1 cellular context compared by ENCODE assay signal in the genomic region with DNA sequence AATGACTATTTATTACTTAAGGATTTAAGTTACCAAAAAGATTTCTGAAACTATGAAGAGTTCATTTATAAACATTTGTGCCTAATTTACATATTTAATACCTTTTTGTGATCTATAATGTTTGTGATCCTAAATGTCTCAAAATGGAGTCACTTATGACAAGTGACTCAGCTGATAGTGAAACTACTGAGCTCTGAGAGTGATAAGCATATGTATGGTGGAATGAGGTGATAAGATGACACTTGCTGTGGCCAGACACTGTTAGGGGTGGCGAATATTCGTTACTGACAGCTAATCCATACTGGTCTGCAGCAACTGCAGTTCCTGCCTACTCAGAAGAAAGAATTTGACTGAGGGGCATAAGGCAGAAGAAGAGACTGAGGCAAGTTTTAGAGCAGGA.
TF ChIP-seq lines count a peak whose summit lies in the region.

No MANE protein-coding gene starts in this region.

TF ChIP-seq in K562, 482 proteins besides CTCF, POLR2A, EP300 and RAD21 (continued from another document and continues in another):
- no peak for TF ChIP-seq TGIF2 (CRISPR knock-in tag; IDR thresholded peaks at IDR 0.05)
- peak; percentile 83 for TF ChIP-seq ZFP1 (CRISPR knock-in tag; IDR thresholded peaks at IDR 0.05)
- TF ChIP-seq FOXJ2 (tag; IDR thresholded peaks at IDR 0.05): no peak
- TF ChIP-seq, protein P1, sequence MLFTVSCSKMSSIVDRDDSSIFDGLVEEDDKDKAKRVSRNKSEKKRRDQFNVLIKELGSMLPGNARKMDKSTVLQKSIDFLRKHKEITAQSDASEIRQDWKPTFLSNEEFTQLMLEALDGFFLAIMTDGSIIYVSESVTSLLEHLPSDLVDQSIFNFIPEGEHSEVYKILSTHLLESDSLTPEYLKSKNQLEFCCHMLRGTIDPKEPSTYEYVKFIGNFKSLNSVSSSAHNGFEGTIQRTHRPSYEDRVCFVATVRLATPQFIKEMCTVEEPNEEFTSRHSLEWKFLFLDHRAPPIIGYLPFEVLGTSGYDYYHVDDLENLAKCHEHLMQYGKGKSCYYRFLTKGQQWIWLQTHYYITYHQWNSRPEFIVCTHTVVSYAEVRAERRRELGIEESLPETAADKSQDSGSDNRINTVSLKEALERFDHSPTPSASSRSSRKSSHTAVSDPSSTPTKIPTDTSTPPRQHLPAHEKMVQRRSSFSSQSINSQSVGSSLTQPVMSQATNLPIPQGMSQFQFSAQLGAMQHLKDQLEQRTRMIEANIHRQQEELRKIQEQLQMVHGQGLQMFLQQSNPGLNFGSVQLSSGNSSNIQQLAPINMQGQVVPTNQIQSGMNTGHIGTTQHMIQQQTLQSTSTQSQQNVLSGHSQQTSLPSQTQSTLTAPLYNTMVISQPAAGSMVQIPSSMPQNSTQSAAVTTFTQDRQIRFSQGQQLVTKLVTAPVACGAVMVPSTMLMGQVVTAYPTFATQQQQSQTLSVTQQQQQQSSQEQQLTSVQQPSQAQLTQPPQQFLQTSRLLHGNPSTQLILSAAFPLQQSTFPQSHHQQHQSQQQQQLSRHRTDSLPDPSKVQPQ (CRISPR knock-in tag; IDR thresholded peaks at IDR 0.05; ENCODE audit: borderline replicate concordance): peak; percentile 88
- TF ChIP-seq, protein P2, sequence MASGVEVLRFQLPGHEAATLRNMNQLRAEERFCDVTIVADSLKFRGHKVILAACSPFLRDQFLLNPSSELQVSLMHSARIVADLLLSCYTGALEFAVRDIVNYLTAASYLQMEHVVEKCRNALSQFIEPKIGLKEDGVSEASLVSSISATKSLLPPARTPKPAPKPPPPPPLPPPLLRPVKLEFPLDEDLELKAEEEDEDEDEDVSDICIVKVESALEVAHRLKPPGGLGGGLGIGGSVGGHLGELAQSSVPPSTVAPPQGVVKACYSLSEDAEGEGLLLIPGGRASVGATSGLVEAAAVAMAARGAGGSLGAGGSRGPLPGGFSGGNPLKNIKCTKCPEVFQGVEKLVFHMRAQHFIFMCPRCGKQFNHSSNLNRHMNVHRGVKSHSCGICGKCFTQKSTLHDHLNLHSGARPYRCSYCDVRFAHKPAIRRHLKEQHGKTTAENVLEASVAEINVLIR (CRISPR knock-in tag; IDR thresholded peaks at IDR 0.05): peak; percentile 86
- TF ChIP-seq GATAD2A (IDR thresholded peaks at IDR 0.05): peak; percentile 93
- TF ChIP-seq BMI1 (IDR thresholded peaks at IDR 0.05; ENCODE audit: low read length): no peak
- no peak for TF ChIP-seq HOXB6 (CRISPR knock-in tag; IDR thresholded peaks at IDR 0.05; ENCODE audit: borderline replicate concordance)
- TF ChIP-seq, protein P3, sequence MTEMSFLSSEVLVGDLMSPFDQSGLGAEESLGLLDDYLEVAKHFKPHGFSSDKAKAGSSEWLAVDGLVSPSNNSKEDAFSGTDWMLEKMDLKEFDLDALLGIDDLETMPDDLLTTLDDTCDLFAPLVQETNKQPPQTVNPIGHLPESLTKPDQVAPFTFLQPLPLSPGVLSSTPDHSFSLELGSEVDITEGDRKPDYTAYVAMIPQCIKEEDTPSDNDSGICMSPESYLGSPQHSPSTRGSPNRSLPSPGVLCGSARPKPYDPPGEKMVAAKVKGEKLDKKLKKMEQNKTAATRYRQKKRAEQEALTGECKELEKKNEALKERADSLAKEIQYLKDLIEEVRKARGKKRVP (CRISPR knock-in tag; IDR thresholded peaks at IDR 0.05): peak; percentile 86
- no peak for TF ChIP-seq FUS (optimal IDR thresholded peaks at IDR 0.05; ENCODE audit: low read depth, low read length)
- TF ChIP-seq ILF3 (IDR thresholded peaks at IDR 0.05; ENCODE audit: borderline replicate concordance): no peak
- TF ChIP-seq ZNF695 (CRISPR knock-in tag; IDR thresholded peaks at IDR 0.05): peak; percentile 91
- TF ChIP-seq KDM2B (CRISPR knock-in tag; IDR thresholded peaks at IDR 0.05): peak; percentile 92; the same call in 1 of the 2 replicates
- TF ChIP-seq ZNF224 (CRISPR knock-in tag; IDR thresholded peaks at IDR 0.05): no peak
- no peak for TF ChIP-seq CHCHD3 (CRISPR knock-in tag; IDR thresholded peaks at IDR 0.05)
- peak; percentile 42; the same call in 1 of the 2 replicates for TF ChIP-seq PML (IDR thresholded peaks at IDR 0.05; ENCODE audit: low read length)
- peak; percentile 87 for TF ChIP-seq ZNF79 (CRISPR knock-in tag; IDR thresholded peaks at IDR 0.05; ENCODE audit: low read depth)
- TF ChIP-seq ZNF134 (CRISPR knock-in tag; conservative IDR thresholded peaks at IDR 0.05): peak; percentile 71
- peak; percentile 72 for TF ChIP-seq STAT5A (IDR thresholded peaks at IDR 0.05; ENCODE audit: borderline replicate concordance, low read length)
- TF ChIP-seq ZNF551 (CRISPR knock-in tag; IDR thresholded peaks at IDR 0.05): no peak
- 0 out of 4 replicates have a peak, but pooled peaks of 1 of the 2 experiments have one; percentile 38 for TF ChIP-seq ARNT (IDR thresholded peaks at IDR 0.05)
- peak; percentile 96 for TF ChIP-seq ZNF766 (CRISPR knock-in tag; conservative IDR thresholded peaks at IDR 0.05)
- TF ChIP-seq STAG1 (CRISPR knock-in tag; IDR thresholded peaks at IDR 0.05; ENCODE audit: borderline replicate concordance): no peak
- no peak for TF ChIP-seq EHMT2 (IDR thresholded peaks at IDR 0.05)
- no peak for TF ChIP-seq ZNF282 (CRISPR knock-in tag; IDR thresholded peaks at IDR 0.05)
- TF ChIP-seq ZNF354B (CRISPR knock-in tag; IDR thresholded peaks at IDR 0.05): peak; percentile 93
- TF ChIP-seq, protein P4, sequence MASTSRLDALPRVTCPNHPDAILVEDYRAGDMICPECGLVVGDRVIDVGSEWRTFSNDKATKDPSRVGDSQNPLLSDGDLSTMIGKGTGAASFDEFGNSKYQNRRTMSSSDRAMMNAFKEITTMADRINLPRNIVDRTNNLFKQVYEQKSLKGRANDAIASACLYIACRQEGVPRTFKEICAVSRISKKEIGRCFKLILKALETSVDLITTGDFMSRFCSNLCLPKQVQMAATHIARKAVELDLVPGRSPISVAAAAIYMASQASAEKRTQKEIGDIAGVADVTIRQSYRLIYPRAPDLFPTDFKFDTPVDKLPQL (IDR thresholded peaks at IDR 0.05; ENCODE audit: extremely low read depth, insufficient read length): no peak
- peak; percentile 98 for TF ChIP-seq CXXC5 (CRISPR knock-in tag; IDR thresholded peaks at IDR 0.05)
- TF ChIP-seq ZNF408 (CRISPR knock-in tag; IDR thresholded peaks at IDR 0.05; ENCODE audit: low read depth): no peak
- peak; percentile 81 for TF ChIP-seq NFE2L1 (tag; IDR thresholded peaks at IDR 0.05; ENCODE audit: borderline replicate concordance, low read depth)
- TF ChIP-seq KLF6 (CRISPR knock-in tag; IDR thresholded peaks at IDR 0.05; ENCODE audit: borderline replicate concordance): peak; percentile 98
- TF ChIP-seq DNMT1 (IDR thresholded peaks at IDR 0.05): no peak
- peak; percentile 83 for TF ChIP-seq ZNF561 (CRISPR knock-in tag; conservative IDR thresholded peaks at IDR 0.05)
- no peak for TF ChIP-seq NFATC3 (IDR thresholded peaks at IDR 0.05)
- no peak for TF ChIP-seq ZNF143 (CRISPR knock-in tag; IDR thresholded peaks at IDR 0.05)
- TF ChIP-seq, protein P5, sequence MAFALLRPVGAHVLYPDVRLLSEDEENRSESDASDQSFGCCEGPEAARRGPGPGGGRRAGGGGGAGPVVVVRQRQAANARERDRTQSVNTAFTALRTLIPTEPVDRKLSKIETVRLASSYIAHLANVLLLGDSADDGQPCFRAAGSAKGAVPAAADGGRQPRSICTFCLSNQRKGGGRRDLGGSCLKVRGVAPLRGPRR (CRISPR knock-in tag; IDR thresholded peaks at IDR 0.05): peak; percentile 98
- TF ChIP-seq PTTG1 (tag; IDR thresholded peaks at IDR 0.05; ENCODE audit: low read depth): peak; percentile 98
- TF ChIP-seq, protein P6, sequence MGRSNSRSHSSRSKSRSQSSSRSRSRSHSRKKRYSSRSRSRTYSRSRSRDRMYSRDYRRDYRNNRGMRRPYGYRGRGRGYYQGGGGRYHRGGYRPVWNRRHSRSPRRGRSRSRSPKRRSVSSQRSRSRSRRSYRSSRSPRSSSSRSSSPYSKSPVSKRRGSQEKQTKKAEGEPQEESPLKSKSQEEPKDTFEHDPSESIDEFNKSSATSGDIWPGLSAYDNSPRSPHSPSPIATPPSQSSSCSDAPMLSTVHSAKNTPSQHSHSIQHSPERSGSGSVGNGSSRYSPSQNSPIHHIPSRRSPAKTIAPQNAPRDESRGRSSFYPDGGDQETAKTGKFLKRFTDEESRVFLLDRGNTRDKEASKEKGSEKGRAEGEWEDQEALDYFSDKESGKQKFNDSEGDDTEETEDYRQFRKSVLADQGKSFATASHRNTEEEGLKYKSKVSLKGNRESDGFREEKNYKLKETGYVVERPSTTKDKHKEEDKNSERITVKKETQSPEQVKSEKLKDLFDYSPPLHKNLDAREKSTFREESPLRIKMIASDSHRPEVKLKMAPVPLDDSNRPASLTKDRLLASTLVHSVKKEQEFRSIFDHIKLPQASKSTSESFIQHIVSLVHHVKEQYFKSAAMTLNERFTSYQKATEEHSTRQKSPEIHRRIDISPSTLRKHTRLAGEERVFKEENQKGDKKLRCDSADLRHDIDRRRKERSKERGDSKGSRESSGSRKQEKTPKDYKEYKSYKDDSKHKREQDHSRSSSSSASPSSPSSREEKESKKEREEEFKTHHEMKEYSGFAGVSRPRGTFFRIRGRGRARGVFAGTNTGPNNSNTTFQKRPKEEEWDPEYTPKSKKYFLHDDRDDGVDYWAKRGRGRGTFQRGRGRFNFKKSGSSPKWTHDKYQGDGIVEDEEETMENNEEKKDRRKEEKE (IDR thresholded peaks at IDR 0.05; ENCODE audit: borderline replicate concordance in 1 of 2, control insufficient read depth in 1 of 2, low read depth in 2 of 2, low read length in 1 of 2): no peak
- TF ChIP-seq NR2C2 (CRISPR knock-in tag; IDR thresholded peaks at IDR 0.05): no peak
- TF ChIP-seq NR2C2 (tag; IDR thresholded peaks at IDR 0.05): peak; percentile 53; the same call in 1 of the 2 replicates
- TF ChIP-seq NR3C1 (CRISPR knock-in tag; IDR thresholded peaks at IDR 0.05): no peak
- TF ChIP-seq, protein P7, sequence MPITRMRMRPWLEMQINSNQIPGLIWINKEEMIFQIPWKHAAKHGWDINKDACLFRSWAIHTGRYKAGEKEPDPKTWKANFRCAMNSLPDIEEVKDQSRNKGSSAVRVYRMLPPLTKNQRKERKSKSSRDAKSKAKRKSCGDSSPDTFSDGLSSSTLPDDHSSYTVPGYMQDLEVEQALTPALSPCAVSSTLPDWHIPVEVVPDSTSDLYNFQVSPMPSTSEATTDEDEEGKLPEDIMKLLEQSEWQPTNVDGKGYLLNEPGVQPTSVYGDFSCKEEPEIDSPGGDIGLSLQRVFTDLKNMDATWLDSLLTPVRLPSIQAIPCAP (CRISPR knock-in tag; IDR thresholded peaks at IDR 0.05; ENCODE audit: borderline replicate concordance): no peak
- TF ChIP-seq, protein P8, sequence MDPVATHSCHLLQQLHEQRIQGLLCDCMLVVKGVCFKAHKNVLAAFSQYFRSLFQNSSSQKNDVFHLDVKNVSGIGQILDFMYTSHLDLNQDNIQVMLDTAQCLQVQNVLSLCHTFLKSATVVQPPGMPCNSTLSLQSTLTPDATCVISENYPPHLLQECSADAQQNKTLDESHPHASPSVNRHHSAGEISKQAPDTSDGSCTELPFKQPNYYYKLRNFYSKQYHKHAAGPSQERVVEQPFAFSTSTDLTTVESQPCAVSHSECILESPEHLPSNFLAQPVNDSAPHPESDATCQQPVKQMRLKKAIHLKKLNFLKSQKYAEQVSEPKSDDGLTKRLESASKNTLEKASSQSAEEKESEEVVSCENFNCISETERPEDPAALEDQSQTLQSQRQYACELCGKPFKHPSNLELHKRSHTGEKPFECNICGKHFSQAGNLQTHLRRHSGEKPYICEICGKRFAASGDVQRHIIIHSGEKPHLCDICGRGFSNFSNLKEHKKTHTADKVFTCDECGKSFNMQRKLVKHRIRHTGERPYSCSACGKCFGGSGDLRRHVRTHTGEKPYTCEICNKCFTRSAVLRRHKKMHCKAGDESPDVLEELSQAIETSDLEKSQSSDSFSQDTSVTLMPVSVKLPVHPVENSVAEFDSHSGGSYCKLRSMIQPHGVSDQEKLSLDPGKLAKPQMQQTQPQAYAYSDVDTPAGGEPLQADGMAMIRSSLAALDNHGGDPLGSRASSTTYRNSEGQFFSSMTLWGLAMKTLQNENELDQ (CRISPR knock-in tag; IDR thresholded peaks at IDR 0.05; ENCODE audit: borderline replicate concordance): no peak
- TF ChIP-seq ZNF717 (CRISPR knock-in tag; IDR thresholded peaks at IDR 0.05): no peak
- TF ChIP-seq, protein P9, sequence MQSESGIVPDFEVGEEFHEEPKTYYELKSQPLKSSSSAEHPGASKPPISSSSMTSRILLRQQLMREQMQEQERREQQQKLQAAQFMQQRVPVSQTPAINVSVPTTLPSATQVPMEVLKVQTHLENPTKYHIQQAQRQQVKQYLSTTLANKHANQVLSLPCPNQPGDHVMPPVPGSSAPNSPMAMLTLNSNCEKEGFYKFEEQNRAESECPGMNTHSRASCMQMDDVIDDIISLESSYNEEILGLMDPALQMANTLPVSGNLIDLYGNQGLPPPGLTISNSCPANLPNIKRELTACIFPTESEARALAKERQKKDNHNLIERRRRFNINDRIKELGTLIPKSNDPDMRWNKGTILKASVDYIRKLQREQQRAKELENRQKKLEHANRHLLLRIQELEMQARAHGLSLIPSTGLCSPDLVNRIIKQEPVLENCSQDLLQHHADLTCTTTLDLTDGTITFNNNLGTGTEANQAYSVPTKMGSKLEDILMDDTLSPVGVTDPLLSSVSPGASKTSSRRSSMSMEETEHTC (IDR thresholded peaks at IDR 0.05): no peak
- TF ChIP-seq ETV1 (tag; conservative IDR thresholded peaks at IDR 0.05; ENCODE audit: low read depth): peak; percentile 81; the same call in 1 of the 2 replicates
- TF ChIP-seq, protein P10, sequence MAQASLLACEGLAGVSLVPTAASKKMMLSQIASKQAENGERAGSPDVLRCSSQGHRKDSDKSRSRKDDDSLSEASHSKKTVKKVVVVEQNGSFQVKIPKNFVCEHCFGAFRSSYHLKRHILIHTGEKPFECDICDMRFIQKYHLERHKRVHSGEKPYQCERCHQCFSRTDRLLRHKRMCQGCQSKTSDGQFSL (CRISPR knock-in tag; IDR thresholded peaks at IDR 0.05): no peak
- TF ChIP-seq, protein P10 (tag; IDR thresholded peaks at IDR 0.05): peak in 1 of 2 experiments; percentile 97; a peak in 2 of 4 replicates
- TF ChIP-seq ZNF431 (CRISPR knock-in tag; IDR thresholded peaks at IDR 0.05): no peak
- no peak for TF ChIP-seq CHD4 (IDR thresholded peaks at IDR 0.05; ENCODE audit: insufficient read depth, insufficient replicate concordance, low read depth, low read length, poor library complexity, severe bottlenecking)
- no peak for TF ChIP-seq HDAC6 (IDR thresholded peaks at IDR 0.05; ENCODE audit: low read depth, low read length)
- TF ChIP-seq NCOR1 (IDR thresholded peaks at IDR 0.05): peak; percentile 88
- peak; percentile 36; the same call in 1 of the 2 replicates for TF ChIP-seq ZNF436 (CRISPR knock-in tag; IDR thresholded peaks at IDR 0.05)
- TF ChIP-seq SMARCA4 (IDR thresholded peaks at IDR 0.05): 0 out of 2 replicates have a peak, but pooled peaks have one; percentile 44
- TF ChIP-seq HMG20B (CRISPR knock-in tag; IDR thresholded peaks at IDR 0.05): no peak
